In the genomic region with DNA sequence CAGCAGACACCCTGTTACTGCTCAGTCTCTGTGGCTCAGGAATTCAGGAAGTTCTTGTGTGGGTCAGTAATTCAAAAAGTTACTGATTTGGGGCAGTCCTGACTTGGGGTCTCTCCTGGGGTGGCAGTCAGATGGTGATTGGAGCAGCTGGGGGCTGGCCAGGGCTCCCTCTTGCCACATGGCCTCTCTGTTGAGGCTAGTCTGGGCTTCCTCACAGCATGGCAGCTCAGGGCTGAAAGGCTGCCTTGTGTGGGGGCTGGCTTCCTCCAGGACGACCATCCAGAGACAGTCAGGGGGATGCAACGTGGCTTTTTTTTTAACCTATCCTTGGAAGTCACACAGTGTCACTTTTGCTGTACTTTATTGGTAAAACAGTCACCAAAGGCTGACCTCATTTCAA, we compare ENCODE assay signal across 25 cellular contexts.
"Had no signal": no experiment of that assay in that cellular context is flagged by ENCODE, and none has a peak within 500 bp of the region (broad histone marks: within the 10 kb centered on the region; RNA-seq: fewer than 3 reads in every experiment).

No MANE protein-coding gene starts in this region.

- ATAC-seq: activated T-helper 17 cell treated with anti-CD3 and anti-CD28 coated beads, Interleukin-2, amount 50 U/mL, for 72 hours; Panc1 had no signal

- DNase-seq: activated B cell treated with CpG ODN at 0.5 μM for 24 hours; activated CD4-positive, alpha-beta memory T cell treated with anti-CD3 and anti-CD28 coated beads for 36 hours; activated CD4-positive, alpha-beta T cell treated with anti-CD3 and anti-CD28 coated beads for 1 hour; activated CD4-positive, alpha-beta T cell treated with anti-CD3 and anti-CD28 coated beads, Interleukin-2, amount 10 ng/mL, durations not matched to agents 7 days and 5 days; activated gamma-delta T cell; activated naive CD4-positive, alpha-beta T cell treated with anti-CD3 and anti-CD28 coated beads, Interleukin-2, amount 10 ng/mL, durations not matched to agents 7 days and 5 days; activated naive CD8-positive, alpha-beta T cell treated with anti-CD3 and anti-CD28 coated beads for 36 hours; activated T-cell treated with anti-CD3 and anti-CD28 coated beads for 4 hours; activated T-cell treated with anti-CD3 and anti-CD28 coated beads, Interleukin-2, amount 50 U/mL, for 48 hours; anterior cingulate cortex; MG63; MV-4-11; NCI-H1092 treated with DMSO at 0.1 percent for 48 hours; NCI-H1436; NCI-H1694 treated with DMSO at 0.1 percent for 48 hours; NCI-H2029 treated with DMSO at 0.1 percent for 48 hours; NCI-H345; NCI-H510A; NCI-H526 treated with DMSO at 0.1 percent for 48 hours; SHP77 treated with DMSO at 0.1 percent for 48 hours had no signal

- H3K9me3 ChIP-seq: MG63 had no signal

- H3K27ac ChIP-seq: RWPE1 had no signal

- H3K36me3 Mint-ChIP-seq: activated CD4-positive, alpha-beta memory T cell treated with anti-CD3 and anti-CD28 coated beads for 36 hours; activated naive CD4-positive, alpha-beta T cell treated with anti-CD3 and anti-CD28 coated beads, Interleukin-2, amount 10 ng/mL, durations not matched to agents 7 days and 5 days; activated naive CD8-positive, alpha-beta T cell treated with anti-CD3 and anti-CD28 coated beads for 36 hours had no signal

- H3K27ac Mint-ChIP-seq: activated B cell treated with CpG ODN at 0.5 μM for 24 hours; activated CD4-positive, alpha-beta memory T cell treated with anti-CD3 and anti-CD28 coated beads for 36 hours; activated CD4-positive, alpha-beta T cell treated with anti-CD3 and anti-CD28 coated beads, Interleukin-2, amount 10 ng/mL, durations not matched to agents 7 days and 5 days; activated naive CD4-positive, alpha-beta T cell treated with anti-CD3 and anti-CD28 coated beads, Interleukin-2, amount 10 ng/mL, durations not matched to agents 7 days and 5 days; activated naive CD8-positive, alpha-beta T cell treated with anti-CD3 and anti-CD28 coated beads for 36 hours; T-helper 1 cell treated with Interleukin-12 subunit alpha and Interleukin-12 subunit beta and Interleukin-4 antibody, amounts not matched to agents 30 μg/mL and 1 μg/mL, for 36 hours had no signal

- H3K27me3 Mint-ChIP-seq: activated CD4-positive, alpha-beta memory T cell treated with anti-CD3 and anti-CD28 coated beads for 36 hours; activated CD4-positive, alpha-beta T cell treated with anti-CD3 and anti-CD28 coated beads, Interleukin-2, amount 10 ng/mL, durations not matched to agents 7 days and 5 days; activated naive CD4-positive, alpha-beta T cell treated with anti-CD3 and anti-CD28 coated beads, Interleukin-2, amount 10 ng/mL, durations not matched to agents 7 days and 5 days; activated naive CD8-positive, alpha-beta T cell treated with anti-CD3 and anti-CD28 coated beads for 36 hours had no signal

- FAIRE-seq: bronchial epithelial cell had no signal

- H3K9me3 Mint-ChIP-seq: activated B cell treated with CpG ODN at 0.5 μM for 24 hours; activated CD4-positive, alpha-beta memory T cell treated with anti-CD3 and anti-CD28 coated beads for 36 hours; activated CD4-positive, alpha-beta T cell treated with anti-CD3 and anti-CD28 coated beads, Interleukin-2, amount 10 ng/mL, durations not matched to agents 7 days and 5 days; activated naive CD4-positive, alpha-beta T cell treated with anti-CD3 and anti-CD28 coated beads, Interleukin-2, amount 10 ng/mL, durations not matched to agents 7 days and 5 days; activated naive CD8-positive, alpha-beta T cell treated with anti-CD3 and anti-CD28 coated beads for 36 hours; T-helper 1 cell treated with Interleukin-12 subunit alpha and Interleukin-12 subunit beta and Interleukin-4 antibody, amounts not matched to agents 30 μg/mL and 1 μg/mL, for 36 hours had no signal

- H3K36me3 ChIP-seq: MG63 had no signal

- H3K4me3 Mint-ChIP-seq: activated B cell treated with CpG ODN at 0.5 μM for 24 hours; activated CD4-positive, alpha-beta memory T cell treated with anti-CD3 and anti-CD28 coated beads for 36 hours; activated CD4-positive, alpha-beta T cell treated with anti-CD3 and anti-CD28 coated beads, Interleukin-2, amount 10 ng/mL, durations not matched to agents 7 days and 5 days; activated naive CD4-positive, alpha-beta T cell treated with anti-CD3 and anti-CD28 coated beads, Interleukin-2, amount 10 ng/mL, durations not matched to agents 7 days and 5 days; activated naive CD8-positive, alpha-beta T cell treated with anti-CD3 and anti-CD28 coated beads for 36 hours; activated T-helper 17 cell treated with anti-CD3 and anti-CD28 coated beads, Interleukin-2, amount 50 U/mL, for 72 hours; T-helper 1 cell treated with Interleukin-12 subunit alpha and Interleukin-12 subunit beta and Interleukin-4 antibody, amounts not matched to agents 30 μg/mL and 1 μg/mL, for 36 hours had no signal

- H3K4me3 ChIP-seq: MG63 had no signal

- H3K4me1 Mint-ChIP-seq: activated B cell treated with CpG ODN at 0.5 μM for 24 hours; activated CD4-positive, alpha-beta T cell treated with anti-CD3 and anti-CD28 coated beads, Interleukin-2, amount 10 ng/mL, durations not matched to agents 7 days and 5 days; activated naive CD4-positive, alpha-beta T cell treated with anti-CD3 and anti-CD28 coated beads, Interleukin-2, amount 10 ng/mL, durations not matched to agents 7 days and 5 days; activated naive CD8-positive, alpha-beta T cell treated with anti-CD3 and anti-CD28 coated beads for 36 hours; activated T-helper 17 cell treated with anti-CD3 and anti-CD28 coated beads, Interleukin-2, amount 50 U/mL, for 72 hours had no signal

- H3K27me3 ChIP-seq: MG63 had no signal
